Comparison of ENCODE assay signal across 10 cellular contexts in genomic region chr18:23138470-23138869, GRCh38. TPM values are rescaled to one million over a fixed set of nuclear protein-coding genes. Genes with fewer than 3 reads are reported as not detected.
A peak's percentile ranks its signal among the peaks of the same experiment; 100 is the strongest.
DNase-seq lines count a peak whose midpoint lies in the region; ATAC-seq, FAIRE-seq and TF ChIP-seq lines count a peak whose summit lies in the region.
"Had no signal": no experiment of that assay in that cellular context is flagged by ENCODE, and none has a peak within 500 bp of the region (broad histone marks: within the 10 kb centered on the region; RNA-seq: fewer than 3 reads in every experiment).

No MANE protein-coding gene starts in this region.

- peak overlapping the region; percentile 78 for H3K4me3 ChIP-seq in Loucy (ENCODE audit: low read length, poor library complexity, severe bottlenecking)
- no peak overlapping the region for H3K4me3 ChIP-seq in K562

- 0% methylated on average over 5 of the region's 5 CpGs for WGBS in K562 (ENCODE audit: insufficient coverage, low coverage, missing lambda C conversion rate)

- no peaks in the 10 kb centered on the region for H3K9me3 Mint-ChIP-seq in neural crest cell
- no peaks in the 10 kb centered on the region for H3K9me3 Mint-ChIP-seq in activated CD4-positive, alpha-beta memory T cell treated with anti-CD3 and anti-CD28 coated beads for 36 hours
- H3K9me3 Mint-ChIP-seq: activated naive CD8-positive, alpha-beta T cell treated with anti-CD3 and anti-CD28 coated beads, Interleukin-2, amount 10 ng/mL, durations not matched to agents 7 days and 5 days had no signal

- in situ Hi-C loops in K562 (cut with MboI) = no loop called here

- no peaks in the 10 kb centered on the region for H3K27me3 ChIP-seq in Loucy (ENCODE audit: insufficient read depth, low read length, poor library complexity, severe bottlenecking)
- peaks cover 31 to 50% of the 10 kb centered on the region in 2 experiments for H3K27me3 ChIP-seq in K562 (ENCODE audit: control insufficient read depth in 2 of 2, insufficient read depth in 2 of 2, low read length in 2 of 2)

- TF ChIP-seq CTCF in Loucy (conservative IDR thresholded peaks at IDR 0.05; ENCODE audit: low read length) (no peak), K562 (IDR thresholded peaks at IDR 0.05 in 2 of 3, conservative IDR thresholded peaks at IDR 0.05 in 1 of 3; ENCODE audit: insufficient read depth in 2 of 3, low read depth in 1 of 3, low read length in 3 of 3) (no peak), neural crest cell (conservative IDR thresholded peaks at IDR 0.05) (no peak)

- H3K4me3 Mint-ChIP-seq in neural crest cell = peak overlapping the region; percentile 74
- no peak overlapping the region for H3K4me3 Mint-ChIP-seq in activated CD4-positive, alpha-beta memory T cell treated with anti-CD3 and anti-CD28 coated beads for 36 hours
- H3K4me3 Mint-ChIP-seq: activated naive CD8-positive, alpha-beta T cell treated with anti-CD3 and anti-CD28 coated beads, Interleukin-2, amount 10 ng/mL, durations not matched to agents 7 days and 5 days had no signal

- peaks cover 65% of the 10 kb centered on the region for H3K27me3 Mint-ChIP-seq in neural crest cell (ENCODE audit: low read depth)
- H3K27me3 Mint-ChIP-seq in activated CD4-positive, alpha-beta memory T cell treated with anti-CD3 and anti-CD28 coated beads for 36 hours = peaks cover 37% of the 10 kb centered on the region

- H3K4me1 ChIP-seq in Loucy (ENCODE audit: insufficient read depth, low read length, poor library complexity, severe bottlenecking) (peaks cover 71% of the 10 kb centered on the region), K562 (replicated peaks in 1 of 2; ENCODE audit: control insufficient read depth in 2 of 2, insufficient read depth in 2 of 2, low read length in 2 of 2) (peaks cover 7 to 27% of the 10 kb centered on the region in 2 experiments; a peak in 4 of 5 replicates)

- H3K36me3 Mint-ChIP-seq in neural crest cell (ENCODE audit: low read depth) = no peaks in the 10 kb centered on the region
- H3K36me3 Mint-ChIP-seq in activated CD4-positive, alpha-beta memory T cell treated with anti-CD3 and anti-CD28 coated beads for 36 hours = peaks cover 2% of the 10 kb centered on the region
- H3K36me3 Mint-ChIP-seq: activated naive CD8-positive, alpha-beta T cell treated with anti-CD3 and anti-CD28 coated beads, Interleukin-2, amount 10 ng/mL, durations not matched to agents 7 days and 5 days had no signal

- TF ChIP-seq EP300 in K562 (IDR thresholded peaks at IDR 0.05; ENCODE audit: low read length) = no peak

- POLR2A ChIA-PET in K562 (lab: Yijun Ruan, JAX) = no interaction called here
- POLR2A ChIA-PET in activated CD4-positive, alpha-beta memory T cell treated with anti-CD3 and anti-CD28 coated beads for 36 hours (lab: Charles Lee) = no interaction called here

- no peak overlapping the region for H2AFZ ChIP-seq in Loucy (ENCODE audit: low read length)
- no peak overlapping the region for H2AFZ ChIP-seq in K562 (ENCODE audit: low read depth, low read length)

- peaks cover 24% of the 10 kb centered on the region for H3K4me1 Mint-ChIP-seq in neural crest cell
- H3K4me1 Mint-ChIP-seq in activated CD4-positive, alpha-beta memory T cell treated with anti-CD3 and anti-CD28 coated beads for 36 hours (ENCODE audit: low read depth) = peaks cover 11% of the 10 kb centered on the region

- intact Hi-C loops in K562 (cut with micrococcal nuclease) = loop anchor here (10.0 kb wide), 3 partner anchors 236 to 446 kb away; partner anchors contain the start of genes NPC1 and RMC1
- intact Hi-C loops in activated CD4-positive, alpha-beta memory T cell treated with anti-CD3 and anti-CD28 coated beads for 36 hours (cut with micrococcal nuclease) = no loop called here

- peak; percentile 46 for FAIRE-seq in K562 (lab: Jason Lieb, UNC)

- no peaks in the 10 kb centered on the region for H3K9me1 ChIP-seq in K562 (ENCODE audit: control insufficient read depth, insufficient read depth, low read length)

- H3K4me2 ChIP-seq in Loucy (ENCODE audit: low read depth, low read length, poor library complexity, severe bottlenecking) (peak overlapping the region; percentile 82), K562 (ENCODE audit: insufficient read depth, low read length) (no peak overlapping the region)

- peak overlapping the region; percentile 68 for H3K9ac ChIP-seq in Loucy (ENCODE audit: low read depth, low read length, poor library complexity, severe bottlenecking)
- no peak overlapping the region for H3K9ac ChIP-seq in K562 (ENCODE audit: insufficient read depth in 1 of 2, low read depth in 2 of 2, low read length in 2 of 2)

- H3K27ac Mint-ChIP-seq in neural crest cell (ENCODE audit: unreplicated experiment) = no peak overlapping the region
- H3K27ac Mint-ChIP-seq in activated CD4-positive, alpha-beta memory T cell treated with anti-CD3 and anti-CD28 coated beads for 36 hours = no peak overlapping the region
- H3K27ac Mint-ChIP-seq: activated naive CD8-positive, alpha-beta T cell treated with anti-CD3 and anti-CD28 coated beads, Interleukin-2, amount 10 ng/mL, durations not matched to agents 7 days and 5 days had no signal

- no peaks in the 10 kb centered on the region for H3K9me2 ChIP-seq in Loucy (replicated peaks; ENCODE audit: low read depth, low read length)

- TF ChIP-seq RAD21 in K562 (CRISPR knock-in tag; conservative IDR thresholded peaks at IDR 0.05 in 1 of 2, IDR thresholded peaks at IDR 0.05 in 1 of 2) = no peak

- peaks cover 3% of the 10 kb centered on the region; the same call in 1 of the 2 replicates for H3F3A ChIP-seq in Loucy (ENCODE audit: low read depth)

- BruUV-seq in K562 (replicated peaks; lab: Mats Ljungman, UMichigan) = no TSS peak

- H4K20me1 ChIP-seq in Loucy (ENCODE audit: insufficient read depth, low read length, poor library complexity, severe bottlenecking) (peaks cover 8% of the 10 kb centered on the region), K562 (replicated peaks; ENCODE audit: control insufficient read depth, insufficient read depth, low read length) (no peaks in the 10 kb centered on the region; the same call in 1 of the 2 replicates)

- H3K79me2 ChIP-seq in Loucy (ENCODE audit: insufficient read depth, low read length) (peaks cover 83% of the 10 kb centered on the region), K562 (ENCODE audit: control insufficient read depth, insufficient read depth, low read length) (no peaks in the 10 kb centered on the region)

- ATAC-seq in K562 (peak; percentile 23; the same call in 1 of the 3 replicates), HG02798 (IDR thresholded peaks at IDR 0.05; ENCODE audit: poor library complexity, unreplicated experiment) (no peak)

- H3K27ac ChIP-seq in K562 (ENCODE audit: extremely low read depth, low read depth, low read length) = no peak overlapping the region

- CTCF ChIA-PET in K562 (lab: Yijun Ruan, JAX; ENCODE audit: low intra/inter-chr PET ratio) = no interaction called here
- CTCF ChIA-PET in activated CD4-positive, alpha-beta memory T cell treated with anti-CD3 and anti-CD28 coated beads for 36 hours (lab: Charles Lee) = no interaction called here

- peak; percentile 66 for DNase-seq in NCI-H2196 treated with DMSO at 0.1 percent for 48 hours (lab: John Stamatoyannopoulos, UW; ENCODE audit: unreplicated experiment)
- no peak for DNase-seq in K562 (ENCODE audit: extremely low read depth in 1 of 4, low spot score in 3 of 4)
- DNase-seq in neural crest cell (ENCODE audit: low read depth, low spot score) = no peak
- no peak for DNase-seq in GF-D8 (lab: John Stamatoyannopoulos, UW)
- no peak for DNase-seq in activated CD4-positive, alpha-beta memory T cell treated with anti-CD3 and anti-CD28 coated beads for 36 hours
- no peak for DNase-seq in HCEC 1CT
- DNase-seq: activated naive CD8-positive, alpha-beta T cell treated with anti-CD3 and anti-CD28 coated beads, Interleukin-2, amount 10 ng/mL, durations not matched to agents 7 days and 5 days; effector memory CD4-positive, alpha-beta T cell had no signal

- H3K9me3 ChIP-seq in Loucy (ENCODE audit: insufficient read depth, low read depth, low read length) (no peaks in the 10 kb centered on the region), K562 (replicated peaks; ENCODE audit: control insufficient read depth, insufficient read depth, low read depth, low read length) (no peaks in the 10 kb centered on the region)

- no peaks in the 10 kb centered on the region for H3K36me3 ChIP-seq in Loucy (ENCODE audit: insufficient read depth, low read length)
- H3K36me3 ChIP-seq in K562 (ENCODE audit: control insufficient read depth, insufficient read depth, low read length) = no peaks in the 10 kb centered on the region

- no peak for TF ChIP-seq POLR2A in K562 (conservative IDR thresholded peaks at IDR 0.05)

TF ChIP-seq in K562, 482 proteins besides CTCF, POLR2A, EP300 and RAD21 (continues in another document):
- no peak for TF ChIP-seq PPARD (CRISPR knock-in tag; IDR thresholded peaks at IDR 0.05)
- no peak for TF ChIP-seq ZNF830 (CRISPR knock-in tag; IDR thresholded peaks at IDR 0.05)
- no peak for TF ChIP-seq CBFA2T2 (conservative IDR thresholded peaks at IDR 0.05)
- 0 out of 2 replicates have a peak, but pooled peaks have one; percentile 37 for TF ChIP-seq BHLHE40 (IDR thresholded peaks at IDR 0.05; ENCODE audit: low read length)
- TF ChIP-seq L3MBTL2 (IDR thresholded peaks at IDR 0.05) = 0 out of 2 replicates have a peak, but pooled peaks have one; percentile 23
- TF ChIP-seq KAT2B (IDR thresholded peaks at IDR 0.05; ENCODE audit: low read depth, low read length) = no peak

RNA-seq across cellular contexts. Expression of gene CABLES1, which starts 3.2 kb away (rescaled TPM):
- 0.76 TPM in 1 of 2 replicates, not detected in the other for total RNA-seq in K562 (2011; cell fraction: chromatin; rRNA removed; ENCODE audit: low replicate concordance)
- total RNA-seq in K562 (2011; cell fraction: nucleolus; rRNA removed) = not detected in 2 replicates
- 0.31 TPM in 1 of 2 replicates, not detected in the other for total RNA-seq in K562 (2011; cell fraction: nucleoplasm; rRNA removed)
- total RNA-seq in K562 (2014; rRNA removed) = 0.04 and 0.09 TPM in 2 replicates
- not detected in 2 replicates for total RNA-seq in K562 (2014; rRNA removed; fragmentation: Illumina TruSeq; extraction: Trizol)
- not detected in 2 replicates for total RNA-seq in K562 (2015; rRNA removed; fragmentation: Illumina TruSeq; extraction: Trizol)
- 0.07 and 0.09 TPM in 2 replicates for total RNA-seq in K562 (2021)
- 0.04 TPM in 1 of 2 replicates, not detected in the other for polyA plus RNA-seq in K562 (2011; rRNA removed)
- not detected in 2 replicates for polyA plus RNA-seq in K562 (2011; cell fraction: cytosol; rRNA removed)
- polyA plus RNA-seq in K562 (2011; cell fraction: nucleus; rRNA removed) = 0.07 TPM in 1 of 2 replicates, not detected in the other
- 0.08 and 0.10 TPM in 2 replicates for polyA plus RNA-seq in K562 (2012)
- 0.04 TPM in 1 of 2 replicates, not detected in the other for polyA plus RNA-seq in K562 (2014; fragmentation: Illumina TruSeq; extraction: Trizol)
- polyA plus RNA-seq in K562 (2014; fragmentation: Nextera tagmentation; extraction: Ambion mirVana) = under 1 TPM; 0.04 to 0.10 TPM
- not detected in 2 replicates for polyA plus RNA-seq in K562 (2014; rRNA removed)
- polyA minus RNA-seq in K562 (2011; rRNA and poly(A)+ RNA removed) = not detected in 2 replicates
- not detected in 2 replicates for polyA minus RNA-seq in K562 (2011; cell fraction: cytosol; rRNA and poly(A)+ RNA removed)
- polyA minus RNA-seq in K562 (2011; cell fraction: nucleus; rRNA and poly(A)+ RNA removed) = 0.40 TPM in 1 of 2 replicates, not detected in the other
- total RNA-seq in neural crest cell = 2.2 and 2.3 TPM in 2 replicates
- total RNA-seq in activated CD4-positive, alpha-beta memory T cell treated with anti-CD3 and anti-CD28 coated beads for 36 hours = 1 to 10 TPM; 1.2 to 2.2 TPM
